Comparison of ENCODE assay signal across 18 cellular contexts in the genomic region with DNA sequence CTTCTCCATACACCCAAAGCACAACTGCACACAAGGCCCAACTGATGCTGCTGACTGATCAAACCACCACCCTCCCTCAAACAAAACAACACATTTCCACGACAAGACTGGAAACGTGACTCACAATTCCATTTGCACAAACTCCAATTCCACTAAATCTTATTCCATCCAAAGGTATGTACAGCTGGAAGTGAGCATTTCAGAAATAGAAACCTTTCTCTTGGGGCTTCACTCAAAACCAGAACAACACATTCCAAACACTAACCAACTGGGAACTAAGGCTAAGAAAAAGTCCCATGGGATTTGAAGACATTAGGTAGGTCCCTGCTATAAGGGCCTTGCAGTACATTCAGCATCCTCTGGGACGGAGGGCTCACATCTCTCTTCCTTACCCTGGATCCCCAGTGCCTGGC. TPM values are rescaled to one million over a fixed set of nuclear protein-coding genes. Genes with fewer than 3 reads are reported as not detected.
DNase-seq lines count a peak whose midpoint lies in the region; ATAC-seq and TF ChIP-seq lines count a peak whose summit lies in the region.
"Had no signal": no experiment of that assay in that cellular context is flagged by ENCODE, and none has a peak within 500 bp of the region (broad histone marks: within the 10 kb centered on the region; RNA-seq: fewer than 3 reads in every experiment).

No MANE protein-coding gene starts in this region.

- DNase-seq in activated naive CD4-positive, alpha-beta T cell (lab: John Stamatoyannopoulos, UW), result no peak
- DNase-seq in amniotic epithelial cell (ENCODE audit: low read depth) (peak; percentile 16), foreskin fibroblast (peak; percentile 32 to 54), type B pancreatic cell (ENCODE audit: extremely low spot score, unreplicated experiment) (no peak), A172 (ENCODE audit: low spot score) (no peak)
- DNase-seq: ACHN; activated B cell treated with CpG ODN at 0.5 μM for 24 hours; activated effector memory CD4-positive, alpha-beta T cell treated with anti-CD3 and anti-CD28 coated beads, Interleukin-2, amount 50 U/mL, for 16 hours; Caco-2; H7; NCI-H2081 treated with DMSO at 0.1 percent for 48 hours; nucleus accumbens; sigmoid colon; stimulated activated CD4-positive, alpha-beta T cell treated with anti-CD3 and anti-CD28 coated beads, Interleukin-4, amount 100 ng/mL, for 1 hour; stimulated activated CD8-positive, alpha-beta memory T cell treated with anti-CD3 and anti-CD28 coated beads, Interleukin-4, amount 100 ng/mL, for 48 hours had no signal

- H3K4me1 Mint-ChIP-seq in activated naive CD4-positive, alpha-beta T cell treated with anti-CD3 and anti-CD28 coated beads, Interleukin-2, amount 50 U/mL, for 24 hours, result peaks cover 68% of the 10 kb centered on the region
- peaks cover 12% of the 10 kb centered on the region for H3K4me1 Mint-ChIP-seq in type B pancreatic cell (ENCODE audit: unreplicated experiment)
- H3K4me1 Mint-ChIP-seq: activated B cell treated with CpG ODN at 0.5 μM for 24 hours had no signal

- peaks cover 44% of the 10 kb centered on the region for H3K36me3 Mint-ChIP-seq in activated naive CD4-positive, alpha-beta T cell treated with anti-CD3 and anti-CD28 coated beads, Interleukin-2, amount 50 U/mL, for 24 hours
- H3K36me3 Mint-ChIP-seq in type B pancreatic cell, result peaks cover 60% of the 10 kb centered on the region

- H3K4me3 Mint-ChIP-seq in activated naive CD4-positive, alpha-beta T cell treated with anti-CD3 and anti-CD28 coated beads, Interleukin-2, amount 50 U/mL, for 24 hours, result no peak overlapping the region
- H3K4me3 Mint-ChIP-seq in type B pancreatic cell, result no peak overlapping the region
- H3K4me3 Mint-ChIP-seq: activated B cell treated with CpG ODN at 0.5 μM for 24 hours had no signal

- H3K27me3 Mint-ChIP-seq in activated naive CD4-positive, alpha-beta T cell treated with anti-CD3 and anti-CD28 coated beads, Interleukin-2, amount 50 U/mL, for 24 hours, result no peaks in the 10 kb centered on the region
- H3K27me3 Mint-ChIP-seq in type B pancreatic cell, result no peaks in the 10 kb centered on the region
- H3K27me3 Mint-ChIP-seq: activated B cell treated with CpG ODN at 0.5 μM for 24 hours had no signal

- ATAC-seq in HG02981 (IDR thresholded peaks at IDR 0.05; ENCODE audit: unreplicated experiment), result no peak
- no peak for ATAC-seq in HG03432 (IDR thresholded peaks at IDR 0.05; ENCODE audit: unreplicated experiment)

- H3K4me3 ChIP-seq in foreskin fibroblast (ENCODE audit: low read depth in 1 of 2, low read length in 2 of 2), result no peak overlapping the region
- H3K4me3 ChIP-seq: sigmoid colon had no signal

- TF ChIP-seq CTCF in foreskin fibroblast (IDR thresholded peaks at IDR 0.05; ENCODE audit: low read depth, low read length) (no peak), type B pancreatic cell (conservative IDR thresholded peaks at IDR 0.05) (peak; percentile 31)

- H3K9me3 Mint-ChIP-seq in activated naive CD4-positive, alpha-beta T cell treated with anti-CD3 and anti-CD28 coated beads, Interleukin-2, amount 50 U/mL, for 24 hours, result no peaks in the 10 kb centered on the region
- no peaks in the 10 kb centered on the region for H3K9me3 Mint-ChIP-seq in type B pancreatic cell
- H3K9me3 Mint-ChIP-seq: activated B cell treated with CpG ODN at 0.5 μM for 24 hours had no signal

- peak overlapping the region; percentile 79 for H3K27ac Mint-ChIP-seq in activated naive CD4-positive, alpha-beta T cell treated with anti-CD3 and anti-CD28 coated beads, Interleukin-2, amount 50 U/mL, for 24 hours
- H3K27ac Mint-ChIP-seq in type B pancreatic cell, result no peak overlapping the region
- H3K27ac Mint-ChIP-seq: activated B cell treated with CpG ODN at 0.5 μM for 24 hours had no signal

RNA-seq across cellular contexts. Expression of a gene that starts 19.6 kb away (rescaled TPM):
- 35.0 and 48.1 TPM in 2 replicates for total RNA-seq in type B pancreatic cell (ENCODE audit: low replicate concordance)
- total RNA-seq in A172 (2014; rRNA removed; shearing (Covaris generic)), result 11.8 and 12.1 TPM in 2 replicates

RNA-seq across cellular contexts. Expression of a gene that starts 20.1 kb away (rescaled TPM):
- total RNA-seq in type B pancreatic cell (ENCODE audit: low replicate concordance), result 118 and 130 TPM in 2 replicates
- total RNA-seq in A172 (2014; rRNA removed; shearing (Covaris generic)), result 42.4 and 44.8 TPM in 2 replicates

Comparison
In these comparisons a context has a peak if more than half of its experiments do, and no peak if none do; other contexts are left out.
1. DNase-seq: peak in amniotic epithelial cell (single experiment) and foreskin fibroblast (2 of 2); none in activated naive CD4-positive, alpha-beta T cell (0 of 4), type B pancreatic cell (single experiment) and A172 (single experiment).